Comparison of ENCODE assay signal across 35 cellular contexts in the genomic region with DNA sequence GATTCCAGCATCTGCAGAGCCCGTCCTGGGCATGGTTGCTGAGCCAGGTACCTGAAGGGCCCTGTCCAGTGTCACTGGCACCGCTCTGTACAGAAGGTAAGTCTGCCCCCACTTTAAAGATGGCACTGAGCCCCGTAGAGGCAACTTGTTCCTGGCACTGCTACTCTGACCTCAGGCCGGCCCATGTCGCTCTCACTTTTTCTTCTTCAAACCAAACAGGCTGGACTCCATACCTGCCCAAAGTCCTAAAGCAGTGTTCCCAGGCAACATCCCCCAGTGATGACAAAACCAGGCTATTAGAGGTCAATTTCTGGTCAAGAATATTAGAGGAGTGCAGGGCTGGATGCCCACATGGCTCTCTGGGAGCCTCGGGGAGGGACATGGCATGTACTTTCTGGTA.
"Had no signal": no experiment of that assay in that cellular context is flagged by ENCODE, and none has a peak within 500 bp of the region (broad histone marks: within the 10 kb centered on the region; RNA-seq: fewer than 3 reads in every experiment).

No MANE protein-coding gene starts in this region.

- FAIRE-seq: endometrium, endothelial cell of umbilical vein, frontal cortex had no signal

- H3K4me1 ChIP-seq: colonic mucosa had no signal

- H3K36me3 ChIP-seq: adrenal gland, breast epithelium, cardiac muscle cell, colonic mucosa, esophagus squamous epithelium, WERI-Rb-1 had no signal

- ATAC-seq: activated CD4-positive, alpha-beta T cell treated with anti-CD3 and anti-CD28 coated beads for 36 hours; activated CD8-positive, alpha-beta memory T cell treated with anti-CD3 and anti-CD28 coated beads, Interleukin-2, amount 10 ng/mL, durations not matched to agents 7 days and 5 days; activated CD8-positive, alpha-beta T cell treated with anti-CD3 and anti-CD28 coated beads, Interleukin-2, amount 10 ng/mL, durations not matched to agents 7 days and 5 days; activated naive CD8-positive, alpha-beta T cell treated with anti-CD3 and anti-CD28 coated beads, Interleukin-2, amount 50 U/mL, for 24 hours; activated T-cell treated with anti-CD3 and anti-CD28 coated beads, Interleukin-2, amount 50 U/mL, for 72 hours; body of pancreas; T-helper 17 cell had no signal

- H3K36me3 Mint-ChIP-seq: activated CD4-positive, alpha-beta memory T cell treated with anti-CD3 and anti-CD28 coated beads for 36 hours; activated CD8-positive, alpha-beta memory T cell treated with anti-CD3 and anti-CD28 coated beads, Interleukin-2, amount 10 ng/mL, durations not matched to agents 7 days and 5 days; activated naive CD4-positive, alpha-beta T cell treated with anti-CD3 and anti-CD28 coated beads, Interleukin-2, amount 10 ng/mL, durations not matched to agents 7 days and 5 days; activated naive CD8-positive, alpha-beta T cell treated with anti-CD3 and anti-CD28 coated beads for 36 hours had no signal

- H3K27ac Mint-ChIP-seq: activated CD4-positive, alpha-beta memory T cell treated with anti-CD3 and anti-CD28 coated beads for 36 hours; activated CD4-positive, alpha-beta T cell treated with anti-CD3 and anti-CD28 coated beads for 36 hours; activated CD4-positive, alpha-beta T cell treated with anti-CD3 and anti-CD28 coated beads, Interleukin-2, amount 10 ng/mL, durations not matched to agents 24 days and 14 days; activated CD8-positive, alpha-beta memory T cell treated with anti-CD3 and anti-CD28 coated beads, Interleukin-2, amount 10 ng/mL, durations not matched to agents 7 days and 5 days; activated CD8-positive, alpha-beta T cell treated with anti-CD3 and anti-CD28 coated beads, Interleukin-2, amount 10 ng/mL, durations not matched to agents 7 days and 5 days; activated naive CD4-positive, alpha-beta T cell treated with anti-CD3 and anti-CD28 coated beads, Interleukin-2, amount 10 ng/mL, durations not matched to agents 7 days and 5 days; activated naive CD8-positive, alpha-beta T cell treated with anti-CD3 and anti-CD28 coated beads for 36 hours; activated naive CD8-positive, alpha-beta T cell treated with anti-CD3 and anti-CD28 coated beads, Interleukin-2, amount 50 U/mL, for 24 hours; activated T-cell treated with anti-CD3 and anti-CD28 coated beads, Interleukin-2, amount 50 U/mL, for 24 hours; activated T-cell treated with anti-CD3 and anti-CD28 coated beads, Interleukin-2, amount 50 U/mL, for 72 hours; T-helper 17 cell; T-helper 2 cell treated with Interferon-gamma antibody and Interleukin-4, amounts not matched to agents 5 μg/mL and 100 μg/mL, for 36 hours had no signal

- H3K27ac ChIP-seq: adrenal gland, body of pancreas, breast epithelium, cardiac muscle cell, colonic mucosa, epithelial cell of prostate, esophagus squamous epithelium, WERI-Rb-1 had no signal

- H3K27me3 Mint-ChIP-seq: activated CD4-positive, alpha-beta memory T cell treated with anti-CD3 and anti-CD28 coated beads for 36 hours; activated CD4-positive, alpha-beta T cell treated with anti-CD3 and anti-CD28 coated beads, Interleukin-2, amount 10 ng/mL, durations not matched to agents 24 days and 14 days had no signal

- H3K4me3 ChIP-seq: adrenal gland, body of pancreas, breast epithelium, cardiac muscle cell, colonic mucosa, esophagus squamous epithelium had no signal

- H3K4me3 Mint-ChIP-seq: activated CD4-positive, alpha-beta memory T cell treated with anti-CD3 and anti-CD28 coated beads for 36 hours; activated CD4-positive, alpha-beta T cell treated with anti-CD3 and anti-CD28 coated beads for 36 hours; activated CD4-positive, alpha-beta T cell treated with anti-CD3 and anti-CD28 coated beads, Interleukin-2, amount 10 ng/mL, durations not matched to agents 24 days and 14 days; activated CD8-positive, alpha-beta memory T cell treated with anti-CD3 and anti-CD28 coated beads, Interleukin-2, amount 10 ng/mL, durations not matched to agents 7 days and 5 days; activated CD8-positive, alpha-beta T cell treated with anti-CD3 and anti-CD28 coated beads, Interleukin-2, amount 10 ng/mL, durations not matched to agents 7 days and 5 days; activated naive CD4-positive, alpha-beta T cell treated with anti-CD3 and anti-CD28 coated beads, Interleukin-2, amount 10 ng/mL, durations not matched to agents 7 days and 5 days; activated naive CD8-positive, alpha-beta T cell treated with anti-CD3 and anti-CD28 coated beads for 36 hours; activated naive CD8-positive, alpha-beta T cell treated with anti-CD3 and anti-CD28 coated beads, Interleukin-2, amount 50 U/mL, for 24 hours; activated T-cell treated with anti-CD3 and anti-CD28 coated beads, Interleukin-2, amount 50 U/mL, for 24 hours; activated T-cell treated with anti-CD3 and anti-CD28 coated beads, Interleukin-2, amount 50 U/mL, for 72 hours; T-helper 17 cell; T-helper 2 cell treated with Interferon-gamma antibody and Interleukin-4, amounts not matched to agents 5 μg/mL and 100 μg/mL, for 36 hours had no signal

- H3K9me3 ChIP-seq: adrenal gland, body of pancreas, breast epithelium, colonic mucosa, esophagus squamous epithelium had no signal

- H3K27me3 ChIP-seq: adrenal gland, body of pancreas, breast epithelium, cardiac muscle cell, colonic mucosa had no signal

- H3K9me3 Mint-ChIP-seq: activated CD4-positive, alpha-beta memory T cell treated with anti-CD3 and anti-CD28 coated beads for 36 hours; activated CD4-positive, alpha-beta T cell treated with anti-CD3 and anti-CD28 coated beads, Interleukin-2, amount 10 ng/mL, durations not matched to agents 24 days and 14 days; activated naive CD4-positive, alpha-beta T cell treated with anti-CD3 and anti-CD28 coated beads, Interleukin-2, amount 10 ng/mL, durations not matched to agents 7 days and 5 days; activated naive CD8-positive, alpha-beta T cell treated with anti-CD3 and anti-CD28 coated beads for 36 hours; activated naive CD8-positive, alpha-beta T cell treated with anti-CD3 and anti-CD28 coated beads, Interleukin-2, amount 50 U/mL, for 24 hours; activated T-cell treated with anti-CD3 and anti-CD28 coated beads, Interleukin-2, amount 50 U/mL, for 24 hours; activated T-cell treated with anti-CD3 and anti-CD28 coated beads, Interleukin-2, amount 50 U/mL, for 72 hours; T-helper 2 cell treated with Interferon-gamma antibody and Interleukin-4, amounts not matched to agents 5 μg/mL and 100 μg/mL, for 36 hours had no signal

- DNase-seq: activated CD4-positive, alpha-beta memory T cell treated with anti-CD3 and anti-CD28 coated beads for 36 hours; activated CD4-positive, alpha-beta T cell treated with anti-CD3 and anti-CD28 coated beads for 36 hours; activated CD4-positive, alpha-beta T cell treated with anti-CD3 and anti-CD28 coated beads, Interleukin-2, amount 10 ng/mL, durations not matched to agents 24 days and 14 days; activated CD4-positive, CD25-positive, alpha-beta regulatory T cell; activated CD4-positive, CD25-positive, alpha-beta regulatory T cell treated with anti-CD3 and anti-CD28 coated beads, Interleukin-2, amount 50 U/mL, for 72 hours; activated CD8-positive, alpha-beta memory T cell treated with anti-CD3 and anti-CD28 coated beads, Interleukin-2, amount 10 ng/mL, durations not matched to agents 7 days and 5 days; activated CD8-positive, alpha-beta memory T cell treated with anti-CD3 and anti-CD28 coated beads, Interleukin-2, amount 50 U/mL, for 4 hours; activated CD8-positive, alpha-beta T cell treated with anti-CD3 and anti-CD28 coated beads, Interleukin-2, amount 10 ng/mL, durations not matched to agents 7 days and 5 days; activated gamma-delta T cell; activated naive CD4-positive, alpha-beta T cell; activated naive CD4-positive, alpha-beta T cell treated with anti-CD3 and anti-CD28 coated beads, Interleukin-2, amount 10 ng/mL, durations not matched to agents 7 days and 5 days; activated naive CD8-positive, alpha-beta T cell treated with anti-CD3 and anti-CD28 coated beads for 36 hours; activated naive CD8-positive, alpha-beta T cell treated with anti-CD3 and anti-CD28 coated beads, Interleukin-2, amount 50 U/mL, for 24 hours; activated T-cell treated with anti-CD3 and anti-CD28 coated beads, Interleukin-2, amount 50 U/mL, for 24 hours; activated T-cell treated with anti-CD3 and anti-CD28 coated beads, Interleukin-2, amount 50 U/mL, for 72 hours; adrenal gland; amygdala; aorta; body of pancreas; central memory CD4-positive, alpha-beta T cell; cerebellar nuclear complex; colonic mucosa; effector CD8-positive, alpha-beta T cell; esophagus squamous epithelium; T-helper 1 cell; T-helper 17 cell; T1000 had no signal
